8 cellular contexts compared by ENCODE assay signal in genomic region chr3:71050521-71051258, GRCh38.
A peak's percentile ranks its signal among the peaks of the same experiment; 100 is the strongest.
DNase-seq lines count a peak whose midpoint lies in the region; ATAC-seq and TF ChIP-seq lines count a peak whose summit lies in the region.

No MANE protein-coding gene starts in this region.

- no peaks in the 10 kb centered on the region for H3K27me3 Mint-ChIP-seq in effector memory CD8-positive, alpha-beta T cell
- H3K27me3 Mint-ChIP-seq in osteocyte (ENCODE audit: unreplicated experiment) = no peaks in the 10 kb centered on the region

- DNase-seq in Daoy (ENCODE audit: low read depth) = peak; percentile 67
- peak; percentile 14 to 33 (median 23) for DNase-seq in effector memory CD8-positive, alpha-beta T cell
- DNase-seq in osteocyte (ENCODE audit: extremely low spot score, unreplicated experiment) = no peak
- DNase-seq in 8988T = no peak
- no peak for DNase-seq in ACHN

- peak overlapping the region; percentile 50 to 54 for H3K4me3 Mint-ChIP-seq in effector memory CD8-positive, alpha-beta T cell
- peak overlapping the region; percentile 26 for H3K4me3 Mint-ChIP-seq in osteocyte (ENCODE audit: unreplicated experiment)

- TF ChIP-seq CTCF in osteocyte (IDR thresholded peaks at IDR 0.05) = no peak

- in situ Hi-C loops in ACHN (cut with HindIII; ENCODE audit: low pct_ligation_motif_present, low pct_unique_long_range_greater_than_20kb, low sequenced_read_pairs) = no loop called here

- peak; percentile 95 for ATAC-seq in effector memory CD8-positive, alpha-beta T cell (replicated peaks)
- ATAC-seq in GM19351 (IDR thresholded peaks at IDR 0.05; ENCODE audit: unreplicated experiment) (no peak), HG02642 (IDR thresholded peaks at IDR 0.05; ENCODE audit: poor library complexity, unreplicated experiment) (no peak)

- H3K4me1 Mint-ChIP-seq in effector memory CD8-positive, alpha-beta T cell (ENCODE audit: low read depth in 2 of 2) = peaks cover 44 to 78% of the 10 kb centered on the region in 2 donors
- H3K4me1 Mint-ChIP-seq in osteocyte (ENCODE audit: unreplicated experiment) = peaks cover 98% of the 10 kb centered on the region

- no peaks in the 10 kb centered on the region for H3K9me3 Mint-ChIP-seq in effector memory CD8-positive, alpha-beta T cell
- no peaks in the 10 kb centered on the region for H3K9me3 Mint-ChIP-seq in osteocyte (ENCODE audit: unreplicated experiment)

- H3K27ac Mint-ChIP-seq in effector memory CD8-positive, alpha-beta T cell = peak overlapping the region; percentile 88 to 91
- peak overlapping the region; percentile 89 for H3K27ac Mint-ChIP-seq in osteocyte (ENCODE audit: unreplicated experiment)

- peaks cover 66% of the 10 kb centered on the region for H3K36me3 Mint-ChIP-seq in effector memory CD8-positive, alpha-beta T cell (ENCODE audit: insufficient read depth)
- peaks cover 60% of the 10 kb centered on the region for H3K36me3 Mint-ChIP-seq in osteocyte (ENCODE audit: unreplicated experiment)

TF ChIP-seq in PFSK-1, 5 proteins besides CTCF, POLR2A, EP300 and RAD21:
- TF ChIP-seq REST (IDR thresholded peaks at IDR 0.05; ENCODE audit: insufficient read depth in 1 of 2, low read depth in 2 of 2, low read length in 2 of 2) = peak in 1 of 2 experiments; percentile 32; a peak in 1 of 4 replicates
- TF ChIP-seq FOXP2 (optimal IDR thresholded peaks at IDR 0.05; ENCODE audit: borderline replicate concordance, extremely low read depth, extremely low read length, insufficient read depth) = no peak
- TF ChIP-seq TAF1 (IDR thresholded peaks at IDR 0.05; ENCODE audit: borderline replicate concordance, insufficient read depth, low read length) = 0 out of 2 replicates have a peak, but pooled peaks have one; percentile 22
- no peak for TF ChIP-seq POLR2AphosphoS5 (IDR thresholded peaks at IDR 0.05; ENCODE audit: low read depth, low read length)
TF ChIP-seq in PFSK-1: peak in this region for 2.

Comparison
In these comparisons a context has a peak if more than half of its experiments do, and no peak if none do; other contexts are left out.
1. DNase-seq: peak in Daoy (single experiment) and effector memory CD8-positive, alpha-beta T cell (3 of 3); none in osteocyte (single experiment), 8988T (single experiment) and ACHN (single experiment).